Comparison of ENCODE assay signal across 8 cellular contexts in genomic region chr17:42121066-42121769, GRCh38. TPM values are rescaled to one million over a fixed set of nuclear protein-coding genes. Genes with fewer than 3 reads are reported as not detected.
DNase-seq lines count a peak whose midpoint lies in the region; ATAC-seq and TF ChIP-seq lines count a peak whose summit lies in the region.

Gene KAT2A, minus strand, starts transcription at chr17:42121367. Its CDS starts 63 bp downstream, at chr17:42121304.

- DNase-seq in AG09319 (ENCODE audit: extremely low read depth, low read depth): peak; percentile 42
- DNase-seq in RPMI8226: peak; percentile 91
- DNase-seq in activated T-helper 1 cell treated with anti-CD3 and anti-CD28 coated beads, Interleukin-2, amount 50 U/mL, for 16 hours (ENCODE audit: low read depth in 1 of 2, low spot score in 1 of 2): peak; percentile 45 to 61
- DNase-seq in fibroblast of mammary gland (ENCODE audit: low read depth): peak; percentile 84
- DNase-seq in naive thymus-derived CD4-positive, alpha-beta T cell: peak; percentile 48 to 80 (median 68)

- no peaks in the 10 kb centered on the region for H3K9me3 ChIP-seq in HUES48 (ENCODE audit: control insufficient read depth, insufficient read depth, low read length)
- H3K9me3 ChIP-seq in naive thymus-derived CD4-positive, alpha-beta T cell (ENCODE audit: control insufficient read depth in 2 of 3, low read length in 3 of 3): no peaks in the 10 kb centered on the region

- H3K36me3 Mint-ChIP-seq in naive thymus-derived CD4-positive, alpha-beta T cell: peaks cover 5 to 17% (median 12%) of the 10 kb centered on the region in 5 donors
- peaks cover 49% of the 10 kb centered on the region for H3K36me3 Mint-ChIP-seq in stimulated activated memory B cell treated with anti-CD40 and anti-IgM and Interleukin-4, amounts not matched to agents 10 μg/mL and 1 μg/mL and 100 μg/mL, for 72 hours

- H3K4me3 ChIP-seq in HUES48 (ENCODE audit: low read depth, low read length) (peak within 1 kb of the TSS; percentile 47), fibroblast of mammary gland (ENCODE audit: control insufficient read depth, low read depth, low read length) (peak within 1 kb of the TSS; percentile 50)
- H3K4me3 ChIP-seq in naive thymus-derived CD4-positive, alpha-beta T cell (ENCODE audit: low read length): peak within 1 kb of the TSS; percentile 56

- CTCF ChIA-PET in naive thymus-derived CD4-positive, alpha-beta T cell (lab: Charles Lee): interaction anchor here (0.9 to 2.5 kb wide), 6 partner anchors 9 to 158 kb away, joined by 3 to 21 read pairs (median 4); partner anchors contain the start of gene DHX58

- H3K4me1 Mint-ChIP-seq in naive thymus-derived CD4-positive, alpha-beta T cell: peaks cover 10 to 35% (median 21%) of the 10 kb centered on the region in 7 donors
- H3K4me1 Mint-ChIP-seq in stimulated activated memory B cell treated with anti-CD40 and anti-IgM and Interleukin-4, amounts not matched to agents 10 μg/mL and 1 μg/mL and 100 μg/mL, for 72 hours: peaks cover 41% of the 10 kb centered on the region

- peak within 1 kb of the TSS; percentile 91 for H3K27ac ChIP-seq in HUES48 (ENCODE audit: low read depth, low read length)
- H3K27ac ChIP-seq in naive thymus-derived CD4-positive, alpha-beta T cell (ENCODE audit: low read depth, low read length): peak within 1 kb of the TSS; percentile 75

- peak; percentile 92 for ATAC-seq in naive thymus-derived CD4-positive, alpha-beta T cell
- ATAC-seq in stimulated activated memory B cell treated with anti-CD40 and anti-IgM and Interleukin-4, amounts not matched to agents 10 μg/mL and 1 μg/mL and 100 μg/mL, for 72 hours: peak; percentile 90

- peaks cover 44% of the 10 kb centered on the region for H3K36me3 ChIP-seq in HUES48 (ENCODE audit: control insufficient read depth, insufficient read depth, low read length)
- H3K36me3 ChIP-seq in naive thymus-derived CD4-positive, alpha-beta T cell (ENCODE audit: control insufficient read depth in 2 of 3, insufficient read depth in 3 of 3, low read length in 3 of 3): peaks cover 0 to 37% (median 5%) of the 10 kb centered on the region in 3 experiments

- H3K27me3 Mint-ChIP-seq in naive thymus-derived CD4-positive, alpha-beta T cell: no peaks in the 10 kb centered on the region
- H3K27me3 Mint-ChIP-seq in stimulated activated memory B cell treated with anti-CD40 and anti-IgM and Interleukin-4, amounts not matched to agents 10 μg/mL and 1 μg/mL and 100 μg/mL, for 72 hours: no peaks in the 10 kb centered on the region

- peaks cover 14% of the 10 kb centered on the region; the same call in 1 of the 2 replicates for H3K4me1 ChIP-seq in HUES48 (ENCODE audit: control insufficient read depth, insufficient read depth, low read length)
- peaks cover 4 to 15% of the 10 kb centered on the region in 2 donors for H3K4me1 ChIP-seq in naive thymus-derived CD4-positive, alpha-beta T cell (ENCODE audit: control insufficient read depth in 2 of 2, insufficient read depth in 2 of 2, low read length in 2 of 2)

- H3K4me3 Mint-ChIP-seq in naive thymus-derived CD4-positive, alpha-beta T cell: peak within 1 kb of the TSS; percentile 58 to 85 (median 74)
- peak within 1 kb of the TSS; percentile 67 for H3K4me3 Mint-ChIP-seq in stimulated activated memory B cell treated with anti-CD40 and anti-IgM and Interleukin-4, amounts not matched to agents 10 μg/mL and 1 μg/mL and 100 μg/mL, for 72 hours

- in situ Hi-C loops in GM18951 (cut with MboI; ENCODE audit: low sequenced_read_pairs, unreplicated experiment): no loop called here

- TF ChIP-seq CTCF in AG09319 (IDR thresholded peaks at IDR 0.05; ENCODE audit: low read depth, low read length): no peak
- TF ChIP-seq CTCF in fibroblast of mammary gland (conservative IDR thresholded peaks at IDR 0.05; ENCODE audit: control insufficient read depth, insufficient read depth, low read depth, low read length): no peak

- H3K27ac Mint-ChIP-seq in naive thymus-derived CD4-positive, alpha-beta T cell: peak within 1 kb of the TSS in 8 of 9 donors; percentile 31 to 79 (median 68)
- H3K27ac Mint-ChIP-seq in stimulated activated memory B cell treated with anti-CD40 and anti-IgM and Interleukin-4, amounts not matched to agents 10 μg/mL and 1 μg/mL and 100 μg/mL, for 72 hours: no peak within 1 kb of the TSS

- peak; percentile 87 for TF ChIP-seq POLR2A in GM18951 (IDR thresholded peaks at IDR 0.05; ENCODE audit: extremely low read depth, insufficient read depth, insufficient read length)

- H3K27me3 ChIP-seq in HUES48 (ENCODE audit: control insufficient read depth, insufficient read depth, low read length): no peaks in the 10 kb centered on the region
- no peaks in the 10 kb centered on the region for H3K27me3 ChIP-seq in naive thymus-derived CD4-positive, alpha-beta T cell (ENCODE audit: control insufficient read depth in 2 of 2, insufficient read depth in 2 of 2, low read length in 2 of 2)

- no peak within 1 kb of the TSS for H3K9ac ChIP-seq in HUES48 (ENCODE audit: low read depth, low read length)

- POLR2A ChIA-PET in naive thymus-derived CD4-positive, alpha-beta T cell (lab: Charles Lee): interaction anchor here (0.6 to 2.6 kb wide), 12 partner anchors 8 to 465 kb away, joined by 3 to 19 read pairs (median 4); partner anchors contain the start of genes CNP, DHX58, DNAJC7 and NKIRAS2

- intact Hi-C loops in naive thymus-derived CD4-positive, alpha-beta T cell (cut with micrococcal nuclease): loop anchor here (1.0 to 2.0 kb wide), 6 partner anchors 9 to 155 kb away; partner anchors contain the start of genes CNP (in 1 of the 2), DHX58 (in 1 of the 2), DNAJC7 (in 1 of the 2) and NKIRAS2 (in 1 of the 2)

- H3K9me3 Mint-ChIP-seq in naive thymus-derived CD4-positive, alpha-beta T cell: no peaks in the 10 kb centered on the region
- H3K9me3 Mint-ChIP-seq in stimulated activated memory B cell treated with anti-CD40 and anti-IgM and Interleukin-4, amounts not matched to agents 10 μg/mL and 1 μg/mL and 100 μg/mL, for 72 hours: no peaks in the 10 kb centered on the region

RNA-seq across cellular contexts. Expression of gene KAT2A, which starts in this region (rescaled TPM):
- total RNA-seq in naive thymus-derived CD4-positive, alpha-beta T cell: 10 to 100 TPM; 39.6 to 71.1 (median 49.1) TPM
- polyA plus RNA-seq in naive thymus-derived CD4-positive, alpha-beta T cell: 10 to 100 TPM in 1 of 2 donors, 1 to 10 TPM in 1; 6.6 to 12.0 TPM

Comparison
In these comparisons a context has a peak if more than half of its experiments do, and no peak if none do; other contexts are left out.
1. Peak in every context shown above with its lines: DNase-seq, ATAC-seq, H3K4me3 ChIP-seq and H3K27ac ChIP-seq.